In the genomic region with DNA sequence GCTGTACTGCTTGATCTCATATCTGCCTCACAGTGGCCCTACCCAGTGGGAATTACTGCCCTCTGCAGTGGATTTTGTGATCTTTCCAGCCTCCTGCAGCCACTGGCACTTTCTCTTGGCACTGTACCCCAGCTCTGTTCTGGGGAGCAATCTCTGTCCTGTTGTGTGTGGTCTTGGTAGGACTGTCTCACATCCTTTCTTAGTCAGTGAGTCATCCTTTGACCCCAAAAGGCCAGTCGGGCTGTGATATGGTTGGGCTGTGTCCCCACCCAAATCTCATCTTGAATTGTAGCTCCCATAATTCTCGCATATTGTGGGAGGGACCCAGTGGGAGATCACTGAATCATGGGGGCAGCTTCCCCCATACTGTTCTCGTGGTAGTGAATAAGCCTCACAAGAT, we compare ENCODE assay signal across 17 cellular contexts.
DNase-seq lines count a peak whose midpoint lies in the region; ATAC-seq and TF ChIP-seq lines count a peak whose summit lies in the region.
"Had no signal": no experiment of that assay in that cellular context is flagged by ENCODE, and none has a peak within 500 bp of the region (broad histone marks: within the 10 kb centered on the region; RNA-seq: fewer than 3 reads in every experiment).

No MANE protein-coding gene starts in this region.

- H3K27ac Mint-ChIP-seq in HFFc6 (peak overlapping the region; percentile 13; the same call in 1 of the 2 replicates), chondrocyte (ENCODE audit: unreplicated experiment) (no peak overlapping the region), neural crest cell (ENCODE audit: unreplicated experiment) (peak overlapping the region; percentile 36)

- no peak for ATAC-seq in GM21717 (IDR thresholded peaks at IDR 0.05; ENCODE audit: unreplicated experiment)

- peaks cover 9% of the 10 kb centered on the region for H3K4me1 Mint-ChIP-seq in HFFc6 (ENCODE audit: low read depth)
- peaks cover 23% of the 10 kb centered on the region for H3K4me1 Mint-ChIP-seq in chondrocyte (ENCODE audit: low read depth)
- H3K4me1 Mint-ChIP-seq in neural crest cell, result peaks cover 8% of the 10 kb centered on the region
- H3K4me1 Mint-ChIP-seq: CD8-positive, alpha-beta memory T cell had no signal

- DNase-seq in AG20443 (ENCODE audit: low spot score) (peak; percentile 7), HFFc6 (peak; percentile 11), chondrocyte (ENCODE audit: low spot score) (no peak), neural crest cell (ENCODE audit: low read depth, low spot score) (no peak), NCI-H1694 treated with DMSO at 0.1 percent for 48 hours (lab: John Stamatoyannopoulos, UW) (no peak), SKM-1 treated with dmso at 0.1 percent for 144 hours (lab: John Stamatoyannopoulos, UW; ENCODE audit: unreplicated experiment) (no peak), kidney glomerular epithelial cell (lab: John Stamatoyannopoulos, UW) (no peak)
- DNase-seq: CD8-positive, alpha-beta memory T cell; DMS53; H9; NCI-H1105 treated with DMSO at 0.1 percent for 48 hours; NCI-H1694; NCI-H2227 treated with DMSO at 0.1 percent for 48 hours; NCI-H524; NCI-H82; SIG-M5 had no signal

- H3K36me3 Mint-ChIP-seq in HFFc6 (ENCODE audit: low read depth), result no peaks in the 10 kb centered on the region
- no peaks in the 10 kb centered on the region for H3K36me3 Mint-ChIP-seq in chondrocyte (ENCODE audit: low read depth)
- H3K36me3 Mint-ChIP-seq in neural crest cell (ENCODE audit: low read depth), result no peaks in the 10 kb centered on the region
- H3K36me3 Mint-ChIP-seq: CD8-positive, alpha-beta memory T cell had no signal

- H3K9me3 Mint-ChIP-seq in HFFc6 (peaks cover 7% of the 10 kb centered on the region; the same call in 1 of the 2 replicates), chondrocyte (ENCODE audit: low read depth) (no peaks in the 10 kb centered on the region), neural crest cell (no peaks in the 10 kb centered on the region)
- H3K9me3 Mint-ChIP-seq: CD8-positive, alpha-beta memory T cell; H9 had no signal

- TF ChIP-seq CTCF in HFFc6 (IDR thresholded peaks at IDR 0.05) (no peak), chondrocyte (IDR thresholded peaks at IDR 0.05) (peak; percentile 9), neural crest cell (conservative IDR thresholded peaks at IDR 0.05) (no peak)

- no peaks in the 10 kb centered on the region; the same call in none of the 2 replicates for H3K27me3 Mint-ChIP-seq in HFFc6 (ENCODE audit: insufficient read depth)
- H3K27me3 Mint-ChIP-seq in chondrocyte (ENCODE audit: low read depth), result no peaks in the 10 kb centered on the region
- H3K27me3 Mint-ChIP-seq in neural crest cell (ENCODE audit: low read depth), result no peaks in the 10 kb centered on the region

- H3K4me3 Mint-ChIP-seq in HFFc6 (no peak overlapping the region), chondrocyte (ENCODE audit: unreplicated experiment) (no peak overlapping the region), neural crest cell (no peak overlapping the region)
- H3K4me3 Mint-ChIP-seq: CD8-positive, alpha-beta memory T cell; H9 had no signal

Comparison
In these comparisons a context has a peak if more than half of its experiments do, and no peak if none do; other contexts are left out.
1. DNase-seq: peak in AG20443 (single experiment) and HFFc6 (single experiment); none in chondrocyte (single experiment), neural crest cell (single experiment), NCI-H1694 treated with DMSO at 0.1 percent for 48 hours (single experiment), SKM-1 treated with dmso at 0.1 percent for 144 hours (single experiment) and kidney glomerular epithelial cell (single experiment).